12 cellular contexts compared by ENCODE assay signal in the genomic region with DNA sequence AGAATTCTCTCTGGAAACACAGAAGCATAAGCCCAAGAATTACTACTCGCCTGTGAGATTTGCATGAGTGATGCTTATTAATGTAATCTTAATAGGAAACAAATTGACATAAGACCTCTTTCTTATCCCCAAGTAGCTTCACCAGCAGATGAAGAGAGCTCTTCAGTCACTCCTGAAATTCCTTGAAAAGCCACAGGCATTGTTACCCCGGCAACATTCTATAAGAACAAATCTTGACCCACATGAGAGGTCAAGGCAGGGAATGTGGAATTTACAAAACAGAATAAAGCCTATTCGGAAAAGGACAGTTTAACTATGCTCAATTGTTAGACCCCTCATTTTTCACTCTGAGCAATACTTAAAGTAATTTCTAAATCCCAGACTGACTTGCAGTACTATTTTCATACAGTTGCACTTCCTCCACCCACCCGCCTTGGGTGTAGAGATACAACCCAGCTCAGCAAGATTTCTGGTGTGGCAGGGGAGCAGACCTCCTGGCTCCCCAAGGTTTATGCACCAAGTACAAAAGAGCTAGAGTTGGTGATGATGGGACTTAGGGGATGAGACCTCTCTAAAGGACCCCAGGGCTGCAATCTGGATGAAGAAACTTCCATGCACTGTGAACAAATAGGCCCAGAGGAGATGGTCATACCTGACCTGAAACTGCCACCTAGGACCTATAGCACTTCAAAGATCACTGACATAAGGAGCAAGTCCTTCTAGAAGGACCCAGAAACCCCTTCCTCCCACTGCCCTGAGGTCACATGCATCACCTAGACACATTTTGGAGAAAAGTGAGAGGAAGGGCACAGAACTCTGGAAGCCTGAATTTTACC.
DNase-seq lines count a peak whose midpoint lies in the region; ATAC-seq, FAIRE-seq and TF ChIP-seq lines count a peak whose summit lies in the region.
"Had no signal": no experiment of that assay in that cellular context is flagged by ENCODE, and none has a peak within 500 bp of the region (broad histone marks: within the 10 kb centered on the region; RNA-seq: fewer than 3 reads in every experiment).

No MANE protein-coding gene starts in this region.

- H3K36me3 Mint-ChIP-seq in astrocyte (ENCODE audit: low read depth, unreplicated experiment) = no peaks in the 10 kb centered on the region

- H3K27ac Mint-ChIP-seq in astrocyte (ENCODE audit: unreplicated experiment) = peak overlapping the region; percentile 13
- H3K27ac Mint-ChIP-seq: activated T-cell treated with anti-CD3 and anti-CD28 coated beads, Interleukin-2, amount 50 U/mL, for 72 hours had no signal

- peaks cover 12% of the 10 kb centered on the region for H3K4me1 Mint-ChIP-seq in astrocyte (ENCODE audit: low read depth, unreplicated experiment)

- DNase-seq in GM10266 (ENCODE audit: extremely low spot score) = peak; percentile 55
- peak; percentile 52 for DNase-seq in GM20000 (ENCODE audit: low spot score)
- peak; percentile 66 for DNase-seq in astrocyte (ENCODE audit: low read depth)
- no peak for DNase-seq in NCI-H774 (lab: John Stamatoyannopoulos, UW)
- no peak for DNase-seq in left colon
- no peak for DNase-seq in SIG-M5 treated with dmso at 0.1 percent for 504 hours (lab: John Stamatoyannopoulos, UW; ENCODE audit: unreplicated experiment)
- no peak for DNase-seq in HCEC 1CT
- DNase-seq: activated T-cell treated with anti-CD3 and anti-CD28 coated beads, Interleukin-2, amount 50 U/mL, for 72 hours had no signal

- no peak for TF ChIP-seq CTCF in GM10266 (IDR thresholded peaks at IDR 0.05; ENCODE audit: control insufficient read depth, insufficient read depth, low read depth, missing control alignments)
- no peak for TF ChIP-seq CTCF in GM20000 (IDR thresholded peaks at IDR 0.05; ENCODE audit: extremely low read depth, missing control alignments)
- no peak for TF ChIP-seq CTCF in astrocyte (IDR thresholded peaks at IDR 0.05; ENCODE audit: insufficient read depth, low read depth, low read length)

- ATAC-seq in HG03103 (IDR thresholded peaks at IDR 0.05; ENCODE audit: low read depth, unreplicated experiment) = peak; percentile 77
- no peak for ATAC-seq in left colon

- H3K27ac ChIP-seq in astrocyte (ENCODE audit: low read depth, low read length) = no peak overlapping the region

- H2AFZ ChIP-seq in astrocyte (ENCODE audit: low read depth, low read length) = no peak overlapping the region

- H3K9ac ChIP-seq in astrocyte (ENCODE audit: low read length) = no peak overlapping the region

- H3K9me3 ChIP-seq in astrocyte (ENCODE audit: insufficient read depth, low read depth, low read length) = no peaks in the 10 kb centered on the region

- H3K79me2 ChIP-seq in astrocyte (ENCODE audit: insufficient read depth, low read length) = no peaks in the 10 kb centered on the region

- H4K20me1 ChIP-seq in astrocyte (ENCODE audit: insufficient read depth, low read length) = no peaks in the 10 kb centered on the region

- H3K27me3 Mint-ChIP-seq in astrocyte (ENCODE audit: low read depth, unreplicated experiment) = no peaks in the 10 kb centered on the region

- no peak overlapping the region for H3K4me3 ChIP-seq in astrocyte (ENCODE audit: insufficient read depth, low read depth, low read length)
- H3K4me3 ChIP-seq: smooth muscle cell had no signal

- intact Hi-C loops in left colon (cut with DNase I, micrococcal nuclease) = no loop called here

- no peak for FAIRE-seq in astrocyte (lab: Jason Lieb, UNC)
- FAIRE-seq: endometrium, keratinocyte had no signal

- no peaks in the 10 kb centered on the region for H3K4me1 ChIP-seq in astrocyte (ENCODE audit: insufficient read depth, low read length)

- H3K4me3 Mint-ChIP-seq in astrocyte (ENCODE audit: unreplicated experiment) = no peak overlapping the region
- H3K4me3 Mint-ChIP-seq: activated T-cell treated with anti-CD3 and anti-CD28 coated beads, Interleukin-2, amount 50 U/mL, for 72 hours had no signal

- H3K36me3 ChIP-seq in astrocyte (ENCODE audit: insufficient read depth, low read length) = no peaks in the 10 kb centered on the region

- H3K27me3 ChIP-seq in astrocyte (ENCODE audit: insufficient read depth, low read length) = no peaks in the 10 kb centered on the region

- no peak overlapping the region for H3K4me2 ChIP-seq in astrocyte (ENCODE audit: low read length)
- H3K4me2 ChIP-seq: smooth muscle cell had no signal

- no peaks in the 10 kb centered on the region for H3K9me3 Mint-ChIP-seq in astrocyte (ENCODE audit: unreplicated experiment)

Comparison
In these comparisons a context has a peak if more than half of its experiments do, and no peak if none do; other contexts are left out.
1. DNase-seq: peak in GM10266 (single experiment), GM20000 (single experiment) and astrocyte (single experiment); none in NCI-H774 (single experiment), left colon (0 of 2), SIG-M5 treated with dmso at 0.1 percent for 504 hours (single experiment) and HCEC 1CT (single experiment).